29 cellular contexts compared by ENCODE assay signal in the genomic region with DNA sequence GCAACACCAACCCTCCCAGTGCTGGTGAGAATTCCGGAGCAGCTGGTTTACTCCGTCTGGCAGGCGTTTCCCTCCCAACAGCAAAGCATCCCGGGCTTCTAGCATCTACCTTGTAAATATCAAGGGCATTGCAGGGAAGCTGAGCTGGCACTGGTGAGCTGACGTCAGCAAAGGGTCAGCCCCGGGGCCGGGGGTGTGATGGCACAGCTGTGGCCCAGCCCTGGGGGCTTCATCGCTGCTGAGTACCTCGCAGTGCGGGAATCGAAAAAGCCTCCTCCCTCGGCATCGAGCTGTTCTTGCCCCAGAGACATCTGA. TPM values are rescaled to one million over a fixed set of nuclear protein-coding genes. Genes with fewer than 3 reads are reported as not detected.
"Had no signal": no experiment of that assay in that cellular context is flagged by ENCODE, and none has a peak within 500 bp of the region (broad histone marks: within the 10 kb centered on the region; RNA-seq: fewer than 3 reads in every experiment).

No MANE protein-coding gene starts in this region.

- H3K4me3 ChIP-seq: body of pancreas, lower lobe of right lung, pancreas, psoas muscle, skin epidermis, tibial artery had no signal

- H3K9me3 Mint-ChIP-seq: activated naive CD8-positive, alpha-beta T cell treated with anti-CD3 and anti-CD28 coated beads, Interleukin-2, amount 50 U/mL, for 24 hours; activated T-helper 1 cell treated with anti-CD3 and anti-CD28 coated beads, Interleukin-12 subunit alpha, Interleukin-12 subunit beta, Interleukin-2, Interleukin-4 antibody, amounts not matched to agents 30 ng/mL and 10 ng/mL and 1 ng/mL, durations not matched to agents 14 hours and 24 hours and 36 hours; naive B cell; stimulated activated effector memory CD8-positive, alpha-beta T cell treated with anti-CD3 and anti-CD28 coated beads, Interleukin-12 subunit alpha, Interleukin-12 subunit beta, amount 100 ng/mL, for 72 hours; stimulated activated naive CD8-positive, alpha-beta T cell treated with anti-CD3 and anti-CD28 coated beads, Interleukin-15, amount 100 ng/mL, for 72 hours; T-helper 2 cell treated with Interferon-gamma antibody and Interleukin-4, amounts not matched to agents 5 μg/mL and 100 μg/mL, for 36 hours had no signal

- H3K27ac ChIP-seq: body of pancreas, foreskin keratinocyte, lower lobe of right lung, pancreas, psoas muscle, skin epidermis, tibial artery, WERI-Rb-1 had no signal

- H3K4me1 Mint-ChIP-seq: stimulated activated effector memory CD8-positive, alpha-beta T cell treated with anti-CD3 and anti-CD28 coated beads, Interleukin-12 subunit alpha, Interleukin-12 subunit beta, amount 100 ng/mL, for 72 hours had no signal

- FAIRE-seq: kidney, pancreas, TTC549 had no signal

- H3K36me3 ChIP-seq: lower lobe of right lung, pancreas, tibial artery, WERI-Rb-1 had no signal

- ATAC-seq: activated CD8-positive, alpha-beta T cell treated with anti-CD3 and anti-CD28 coated beads, Interleukin-2, amount 10 ng/mL, durations not matched to agents 7 days and 5 days; activated naive CD8-positive, alpha-beta T cell treated with anti-CD3 and anti-CD28 coated beads, Interleukin-2, amount 50 U/mL, for 24 hours; body of pancreas; foreskin keratinocyte; left lobe of liver; lower lobe of right lung; pancreas; psoas muscle; stimulated activated effector memory CD8-positive, alpha-beta T cell treated with anti-CD3 and anti-CD28 coated beads, Interleukin-12 subunit alpha, Interleukin-12 subunit beta, amount 100 ng/mL, for 72 hours; stimulated activated naive CD8-positive, alpha-beta T cell treated with anti-CD3 and anti-CD28 coated beads, Interleukin-15, amount 100 ng/mL, for 72 hours had no signal

- H3K4me3 Mint-ChIP-seq: activated CD8-positive, alpha-beta T cell treated with anti-CD3 and anti-CD28 coated beads, Interleukin-2, amount 10 ng/mL, durations not matched to agents 7 days and 5 days; activated naive CD8-positive, alpha-beta T cell treated with anti-CD3 and anti-CD28 coated beads, Interleukin-2, amount 50 U/mL, for 24 hours; activated T-helper 1 cell treated with anti-CD3 and anti-CD28 coated beads, Interleukin-12 subunit alpha, Interleukin-12 subunit beta, Interleukin-2, Interleukin-4 antibody, amounts not matched to agents 30 ng/mL and 10 ng/mL and 1 ng/mL, durations not matched to agents 14 hours and 24 hours and 36 hours; naive B cell; stimulated activated effector memory CD8-positive, alpha-beta T cell treated with anti-CD3 and anti-CD28 coated beads, Interleukin-12 subunit alpha, Interleukin-12 subunit beta, amount 100 ng/mL, for 72 hours; stimulated activated naive CD8-positive, alpha-beta T cell treated with anti-CD3 and anti-CD28 coated beads, Interleukin-15, amount 100 ng/mL, for 72 hours; T-helper 2 cell treated with Interferon-gamma antibody and Interleukin-4, amounts not matched to agents 5 μg/mL and 100 μg/mL, for 36 hours had no signal

- H3K4me1 ChIP-seq: body of pancreas, foreskin keratinocyte, lower lobe of right lung, pancreas, psoas muscle, tibial artery had no signal

- H3K36me3 Mint-ChIP-seq: naive B cell; stimulated activated effector memory CD8-positive, alpha-beta T cell treated with anti-CD3 and anti-CD28 coated beads, Interleukin-12 subunit alpha, Interleukin-12 subunit beta, amount 100 ng/mL, for 72 hours had no signal

- DNase-seq: activated CD4-positive, alpha-beta T cell treated with anti-CD3 and anti-CD28 coated beads for 1 hour; activated CD4-positive, alpha-beta T cell treated with anti-CD3 and anti-CD28 coated beads, Interleukin-2, amount 50 U/mL, for 1 hour; activated CD8-positive, alpha-beta T cell treated with anti-CD3 and anti-CD28 coated beads, Interleukin-2, amount 10 ng/mL, durations not matched to agents 7 days and 5 days; activated gamma-delta T cell; activated naive CD4-positive, alpha-beta T cell treated with anti-CD3 and anti-CD28 coated beads, Interleukin-2, amount 50 U/mL, for 16 hours; activated naive CD8-positive, alpha-beta T cell treated with anti-CD3 and anti-CD28 coated beads, Interleukin-2, amount 50 U/mL, for 24 hours; body of pancreas; caudate nucleus; dermis blood vessel endothelial cell; effector CD8-positive, alpha-beta T cell; foreskin keratinocyte; kidney; lower lobe of right lung; naive B cell; psoas muscle; stimulated activated CD4-positive, alpha-beta T cell treated with anti-CD3 and anti-CD28 coated beads, Interleukin-1b, Interleukin-23, amount 100 ng/mL, for 48 hours; stimulated activated naive CD8-positive, alpha-beta T cell treated with anti-CD3 and anti-CD28 coated beads, Interleukin-15, amount 100 ng/mL, for 72 hours; tibial artery; WERI-Rb-1 had no signal

- H3K9me3 ChIP-seq: body of pancreas, lower lobe of right lung, pancreas, psoas muscle, tibial artery had no signal

- H3K27ac Mint-ChIP-seq: activated CD8-positive, alpha-beta T cell treated with anti-CD3 and anti-CD28 coated beads, Interleukin-2, amount 10 ng/mL, durations not matched to agents 7 days and 5 days; activated naive CD8-positive, alpha-beta T cell treated with anti-CD3 and anti-CD28 coated beads, Interleukin-2, amount 50 U/mL, for 24 hours; activated T-helper 1 cell treated with anti-CD3 and anti-CD28 coated beads, Interleukin-12 subunit alpha, Interleukin-12 subunit beta, Interleukin-2, Interleukin-4 antibody, amounts not matched to agents 30 ng/mL and 10 ng/mL and 1 ng/mL, durations not matched to agents 14 hours and 24 hours and 36 hours; stimulated activated effector memory CD8-positive, alpha-beta T cell treated with anti-CD3 and anti-CD28 coated beads, Interleukin-12 subunit alpha, Interleukin-12 subunit beta, amount 100 ng/mL, for 72 hours; stimulated activated naive CD8-positive, alpha-beta T cell treated with anti-CD3 and anti-CD28 coated beads, Interleukin-15, amount 100 ng/mL, for 72 hours; T-helper 2 cell treated with Interferon-gamma antibody and Interleukin-4, amounts not matched to agents 5 μg/mL and 100 μg/mL, for 36 hours had no signal

RNA-seq across cellular contexts. Expression of gene CHRNA4, which starts 16.9 kb away (rescaled TPM):
- total RNA-seq: activated CD8-positive, alpha-beta T cell treated with anti-CD3 and anti-CD28 coated beads, Interleukin-2, amount 10 ng/mL, durations not matched to agents 7 days and 5 days; activated T-helper 1 cell treated with anti-CD3 and anti-CD28 coated beads, Interleukin-12 subunit alpha, Interleukin-12 subunit beta, Interleukin-2, Interleukin-4 antibody, amounts not matched to agents 30 ng/mL and 10 ng/mL and 1 ng/mL, durations not matched to agents 14 hours and 24 hours and 36 hours; body of pancreas; dermis blood vessel endothelial cell; foreskin keratinocyte; glomerular endothelial cell; lower lobe of right lung; mucosa of gallbladder had no signal
- polyA plus RNA-seq: foreskin keratinocyte, urinary bladder had no signal
